ENCODE assay signal across 8 cellular contexts in the genomic region with DNA sequence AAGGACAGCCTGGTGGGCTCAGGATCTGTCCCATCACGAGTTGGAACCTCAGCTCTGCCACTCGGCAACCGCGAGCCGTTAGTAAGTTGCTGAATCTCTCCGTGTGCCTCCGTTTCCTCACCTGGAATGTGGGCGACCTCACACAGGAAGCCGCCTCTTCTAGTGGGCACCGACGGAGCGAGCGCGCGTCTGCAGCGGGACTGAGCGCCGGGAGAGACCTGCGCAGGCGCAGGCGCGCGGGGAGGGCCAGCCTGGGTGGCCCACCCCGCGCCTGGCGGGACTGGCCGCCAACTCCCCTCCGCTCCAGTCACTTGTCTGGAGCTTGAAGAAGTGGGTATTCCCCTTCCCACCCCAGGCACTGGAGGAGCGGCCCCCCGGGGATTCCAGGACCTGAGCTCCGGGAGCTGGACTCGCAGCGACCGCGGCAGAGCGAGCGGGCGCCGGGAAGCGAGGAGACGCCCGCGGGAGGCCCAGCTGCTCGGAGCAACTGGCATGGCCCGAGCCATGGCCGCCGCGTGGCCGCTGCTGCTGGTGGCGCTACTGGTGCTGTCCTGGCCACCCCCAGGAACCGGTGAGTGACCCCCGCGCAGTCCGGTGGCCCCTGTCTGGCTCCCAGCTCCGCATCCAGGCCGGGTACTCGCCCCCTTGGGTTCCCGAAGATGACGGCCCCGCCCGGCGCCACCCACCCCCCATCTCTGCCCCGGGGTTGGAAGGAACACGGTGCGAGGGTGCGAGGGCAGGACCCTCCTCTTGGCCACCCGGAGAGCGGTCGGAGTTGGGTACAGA. TPM values are rescaled to one million over a fixed set of nuclear protein-coding genes. Genes with fewer than 3 reads are reported as not detected.
DNase-seq lines count a peak whose midpoint lies in the region; ATAC-seq lines count a peak whose summit lies in the region.

A gene with protein sequence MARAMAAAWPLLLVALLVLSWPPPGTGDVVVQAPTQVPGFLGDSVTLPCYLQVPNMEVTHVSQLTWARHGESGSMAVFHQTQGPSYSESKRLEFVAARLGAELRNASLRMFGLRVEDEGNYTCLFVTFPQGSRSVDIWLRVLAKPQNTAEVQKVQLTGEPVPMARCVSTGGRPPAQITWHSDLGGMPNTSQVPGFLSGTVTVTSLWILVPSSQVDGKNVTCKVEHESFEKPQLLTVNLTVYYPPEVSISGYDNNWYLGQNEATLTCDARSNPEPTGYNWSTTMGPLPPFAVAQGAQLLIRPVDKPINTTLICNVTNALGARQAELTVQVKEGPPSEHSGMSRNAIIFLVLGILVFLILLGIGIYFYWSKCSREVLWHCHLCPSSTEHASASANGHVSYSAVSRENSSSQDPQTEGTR (plus strand): TSS at position 306 of the 786 bp plus-strand sequence. CDS start 187 bp downstream, at position 493.

- DNase-seq in NCI-H2029 (lab: John Stamatoyannopoulos, UW): peak; percentile 72
- DNase-seq in activated CD4-positive, CD25-positive, alpha-beta regulatory T cell treated with anti-CD3 and anti-CD28 coated beads, Interleukin-2, amount 50 U/mL, for 72 hours: peak; percentile 37
- DNase-seq in dermis microvascular lymphatic vessel endothelial cell (ENCODE audit: low read depth in 2 of 2): peak; percentile 50 to 84
- peak; percentile 74 to 79 for DNase-seq in left colon
- peak; percentile 8 to 50 for DNase-seq in stimulated activated CD4-positive, alpha-beta T cell treated with anti-CD3 and anti-CD28 coated beads, Interleukin-12 subunit alpha, Interleukin-12 subunit beta, amount 100 ng/mL, for 24 hours (ENCODE audit: low read depth in 2 of 2)

- intact Hi-C loops in left colon (cut with DNase I, micrococcal nuclease): no loop called here

- peak within 1 kb of the TSS; percentile 54 for H3K4me3 ChIP-seq in GM08714 (ENCODE audit: low read length)

- ATAC-seq in left colon (peak; percentile 89), HG03439 (IDR thresholded peaks at IDR 0.05; ENCODE audit: unreplicated experiment) (no peak), GM19035 (IDR thresholded peaks at IDR 0.05; ENCODE audit: unreplicated experiment) (no peak)

RNA-seq across cellular contexts. Expression of the gene that starts here (rescaled TPM):
- total RNA-seq in dermis microvascular lymphatic vessel endothelial cell: 53.8 and 84.7 TPM in 2 replicates
- 10 to 100 TPM; 31.0 to 35.7 TPM for total RNA-seq in left colon
